ENCODE assay signal across 20 cellular contexts in genomic region chr4:17523626-17524025, GRCh38. TPM values are rescaled to one million over a fixed set of nuclear protein-coding genes. Genes with fewer than 3 reads are reported as not detected.
"Had no signal": no experiment of that assay in that cellular context is flagged by ENCODE, and none has a peak within 500 bp of the region (broad histone marks: within the 10 kb centered on the region; RNA-seq: fewer than 3 reads in every experiment).

No MANE protein-coding gene starts in this region.

- H3K4me1 ChIP-seq: adrenal gland, heart left ventricle, right atrium auricular region, suprapubic skin had no signal

- H3K9me3 ChIP-seq: adrenal gland, heart left ventricle, neutrophil, right atrium auricular region, suprapubic skin had no signal

- H3K4me3 ChIP-seq: adrenal gland, coronary artery, heart left ventricle, lung, right atrium auricular region, suprapubic skin had no signal

- H3K36me3 ChIP-seq: adrenal gland, heart left ventricle, neutrophil, right atrium auricular region, suprapubic skin, WERI-Rb-1 had no signal

- FAIRE-seq: endothelial cell of umbilical vein, small intestine had no signal

- DNase-seq: activated CD4-positive, alpha-beta T cell treated with anti-CD3 and anti-CD28 coated beads for 4 hours; activated CD8-positive, alpha-beta T cell treated with anti-CD3 and anti-CD28 coated beads, Interleukin-2, amount 10 ng/mL, durations not matched to agents 7 days and 5 days; activated naive CD4-positive, alpha-beta T cell treated with anti-CD3 and anti-CD28 coated beads for 36 hours; adrenal gland; effector CD4-positive, alpha-beta T cell; foreskin melanocyte; heart left ventricle; left colon; naive thymus-derived CD8-positive, alpha-beta T cell; posterior cingulate gyrus; small intestine; WERI-Rb-1 had no signal

- H3K27ac ChIP-seq: adrenal gland, coronary artery, heart left ventricle, neutrophil, right atrium auricular region, suprapubic skin, WERI-Rb-1 had no signal

- ATAC-seq: activated CD8-positive, alpha-beta T cell treated with anti-CD3 and anti-CD28 coated beads, Interleukin-2, amount 10 ng/mL, durations not matched to agents 7 days and 5 days; heart left ventricle; left colon; naive thymus-derived CD8-positive, alpha-beta T cell had no signal

- H3K27me3 ChIP-seq: adrenal gland, right atrium auricular region had no signal

RNA-seq across cellular contexts. Expression of gene CLRN2, which starts 8.7 kb away (rescaled TPM):
- total RNA-seq: activated CD8-positive, alpha-beta T cell treated with anti-CD3 and anti-CD28 coated beads, Interleukin-2, amount 10 ng/mL, durations not matched to agents 7 days and 5 days; activated naive CD4-positive, alpha-beta T cell treated with anti-CD3 and anti-CD28 coated beads for 36 hours; adrenal gland; cardiac septum; endothelial cell of umbilical vein; heart left ventricle; left colon; lung; mononuclear cell; naive thymus-derived CD8-positive, alpha-beta T cell; right atrium auricular region; suprapubic skin had no signal
- polyA plus RNA-seq: adrenal gland; endothelial cell of umbilical vein; heart left ventricle; lung; naive thymus-derived CD8-positive, alpha-beta T cell; small intestine had no signal
